7 cellular contexts compared by ENCODE assay signal in genomic region chr14:106000029-106000511, GRCh38.
DNase-seq lines count a peak whose midpoint lies in the region; ATAC-seq lines count a peak whose summit lies in the region.
"Not testable (repeated sequence)": the region's sequence is repeated elsewhere in the genome, so short reads cannot be mapped to it uniquely, and the experiment has no call there.

No MANE protein-coding gene starts in this region.

- not testable (repeated sequence) for H3K4me3 Mint-ChIP-seq in activated CD4-positive, alpha-beta T cell treated with anti-CD3 and anti-CD28 coated beads, Interleukin-2, amount 10 ng/mL, durations not matched to agents 24 days and 14 days

- H3K27ac Mint-ChIP-seq in activated CD4-positive, alpha-beta T cell treated with anti-CD3 and anti-CD28 coated beads, Interleukin-2, amount 10 ng/mL, durations not matched to agents 24 days and 14 days = peak overlapping the region; percentile 70

- not testable (repeated sequence) for H3K9me3 Mint-ChIP-seq in activated CD4-positive, alpha-beta T cell treated with anti-CD3 and anti-CD28 coated beads, Interleukin-2, amount 10 ng/mL, durations not matched to agents 24 days and 14 days

- peaks cover 39% of the 10 kb centered on the region for H3K4me1 Mint-ChIP-seq in activated CD4-positive, alpha-beta T cell treated with anti-CD3 and anti-CD28 coated beads, Interleukin-2, amount 10 ng/mL, durations not matched to agents 24 days and 14 days

- not testable (repeated sequence) for H3K36me3 Mint-ChIP-seq in activated CD4-positive, alpha-beta T cell treated with anti-CD3 and anti-CD28 coated beads, Interleukin-2, amount 10 ng/mL, durations not matched to agents 24 days and 14 days (ENCODE audit: low read depth)

- ATAC-seq in GM18498 (IDR thresholded peaks at IDR 0.05; ENCODE audit: unreplicated experiment) = peak; percentile 34
- ATAC-seq in GM19455 (IDR thresholded peaks at IDR 0.05; ENCODE audit: unreplicated experiment) = peak; percentile 57
- peak; percentile 43 for ATAC-seq in HG02642 (IDR thresholded peaks at IDR 0.05; ENCODE audit: poor library complexity, unreplicated experiment)
- ATAC-seq in HG03378 (IDR thresholded peaks at IDR 0.05; ENCODE audit: unreplicated experiment) = peak; percentile 49

- intact Hi-C loops in activated CD4-positive, alpha-beta T cell treated with anti-CD3 and anti-CD28 coated beads, Interleukin-2, amount 10 ng/mL, durations not matched to agents 24 days and 14 days (cut with micrococcal nuclease) = not testable (repeated sequence)

- H3K27me3 Mint-ChIP-seq in activated CD4-positive, alpha-beta T cell treated with anti-CD3 and anti-CD28 coated beads, Interleukin-2, amount 10 ng/mL, durations not matched to agents 24 days and 14 days = not testable (repeated sequence)

- DNase-seq in activated CD4-positive, alpha-beta T cell treated with anti-CD3 and anti-CD28 coated beads, Interleukin-2, amount 10 ng/mL, durations not matched to agents 24 days and 14 days = peak; percentile 82
- DNase-seq in activated naive CD4-positive, alpha-beta T cell treated with anti-CD3 and anti-CD28 coated beads, Interleukin-2, amount 50 U/mL, for 16 hours = peak; percentile 29
- peak; percentile 78 for DNase-seq in stimulated activated CD4-positive, alpha-beta T cell treated with anti-CD3 and anti-CD28 coated beads, Interleukin-15, amount 100 ng/mL, for 24 hours

Comparison
In these comparisons a context has a peak if more than half of its experiments do, and no peak if none do; other contexts are left out.
1. Peak in every context shown above with its lines: DNase-seq and ATAC-seq.
2. DNase-seq: peak in every context shown above with its lines; median percentile 82 in activated CD4-positive, alpha-beta T cell treated with anti-CD3 and anti-CD28 coated beads, Interleukin-2, amount 10 ng/mL, durations not matched to agents 24 days and 14 days; 78 in stimulated activated CD4-positive, alpha-beta T cell treated with anti-CD3 and anti-CD28 coated beads, Interleukin-15, amount 100 ng/mL, for 24 hours; 29 in activated naive CD4-positive, alpha-beta T cell treated with anti-CD3 and anti-CD28 coated beads, Interleukin-2, amount 50 U/mL, for 16 hours.